9 cellular contexts compared by ENCODE assay signal in genomic region chr17:16491131-16491702, GRCh38. TPM values are rescaled to one million over a fixed set of nuclear protein-coding genes. Genes with fewer than 3 reads are reported as not detected.
DNase-seq lines count a peak whose midpoint lies in the region; ATAC-seq, FAIRE-seq and TF ChIP-seq lines count a peak whose summit lies in the region.
"Had no signal": no experiment of that assay in that cellular context is flagged by ENCODE, and none has a peak within 500 bp of the region (broad histone marks: within the 10 kb centered on the region; RNA-seq: fewer than 3 reads in every experiment).

No MANE protein-coding gene starts in this region.

- TF ChIP-seq POLR2A in HepG2 (IDR thresholded peaks at IDR 0.05; ENCODE audit: insufficient read depth in 1 of 2, low read depth in 2 of 2, low read length in 2 of 2): no peak

- TF ChIP-seq EP300 in HepG2 (IDR thresholded peaks at IDR 0.05; ENCODE audit: low read depth in 2 of 2, low read length in 2 of 2) (no peak), HepG2 (CRISPR knock-in tag; IDR thresholded peaks at IDR 0.05; ENCODE audit: borderline replicate concordance) (no peak)

- no peaks in the 10 kb centered on the region for H3K36me3 Mint-ChIP-seq in activated naive CD8-positive, alpha-beta T cell treated with anti-CD3 and anti-CD28 coated beads for 36 hours
- no peaks in the 10 kb centered on the region for H3K36me3 Mint-ChIP-seq in stimulated activated naive CD8-positive, alpha-beta T cell treated with anti-CD3 and anti-CD28 coated beads, Interleukin-15, Interleukin-2, amounts not matched to agents 100 ng/mL and 50 ng/mL, for 24 hours (ENCODE audit: low read depth)

- H3K27me3 Mint-ChIP-seq in activated naive CD8-positive, alpha-beta T cell treated with anti-CD3 and anti-CD28 coated beads for 36 hours: peaks cover 3% of the 10 kb centered on the region
- peaks cover 20% of the 10 kb centered on the region for H3K27me3 Mint-ChIP-seq in stimulated activated naive CD8-positive, alpha-beta T cell treated with anti-CD3 and anti-CD28 coated beads, Interleukin-15, Interleukin-2, amounts not matched to agents 100 ng/mL and 50 ng/mL, for 24 hours

- H3K27ac ChIP-seq in HL-60 (replicated peaks) (no peak overlapping the region), HepG2 (ENCODE audit: extremely low read length, insufficient read depth, low read length) (no peak overlapping the region)

- H3K27me3 ChIP-seq in HL-60 (ENCODE audit: insufficient read depth, poor library complexity, severe bottlenecking) (no peaks in the 10 kb centered on the region), HepG2 (ENCODE audit: control insufficient read depth in 1 of 2, insufficient read depth in 2 of 2, low read length in 2 of 2) (peaks cover 19 to 75% of the 10 kb centered on the region in 2 experiments; a peak in 3 of 5 replicates)

- WGBS in HepG2 (ENCODE audit: low lambda C conversion rate): 92% methylated on average over 2 of the region's 28 CpGs

- H3K4me1 ChIP-seq in HepG2 (ENCODE audit: insufficient read depth, low read length): peaks cover 24% of the 10 kb centered on the region

- in situ Hi-C loops in HepG2 (cut with HindIII; ENCODE audit: extremely low pct_ligation_motif_present, low pct_unique_long_range_greater_than_20kb): no loop called here

- CTCF ChIA-PET in AG04449 (lab: Yijun Ruan, JAX): interaction anchor here (1.3 to 1.6 kb wide), 3 partner anchors 13 to 38 kb away, joined by 3 to 14 read pairs (median 5); no protein-coding TSS in a partner anchor
- CTCF ChIA-PET in HepG2 (lab: Yijun Ruan, JAX; ENCODE audit: low intra/inter-chr PET ratio, low total read pairs): no interaction called here

- no TSS peak for BruUV-seq in HepG2 (replicated peaks; lab: Mats Ljungman, UMichigan)

- H3K79me2 ChIP-seq in HepG2 (ENCODE audit: insufficient read depth, low read length): no peaks in the 10 kb centered on the region

- H3K9me3 Mint-ChIP-seq in activated naive CD8-positive, alpha-beta T cell treated with anti-CD3 and anti-CD28 coated beads for 36 hours: no peaks in the 10 kb centered on the region
- no peaks in the 10 kb centered on the region for H3K9me3 Mint-ChIP-seq in stimulated activated naive CD8-positive, alpha-beta T cell treated with anti-CD3 and anti-CD28 coated beads, Interleukin-15, Interleukin-2, amounts not matched to agents 100 ng/mL and 50 ng/mL, for 24 hours

- H3K9me3 ChIP-seq in HepG2 (ENCODE audit: low read length): no peaks in the 10 kb centered on the region

- H4K20me1 ChIP-seq in HepG2 (ENCODE audit: insufficient read depth, low read length): no peaks in the 10 kb centered on the region

- no peak overlapping the region for H2AFZ ChIP-seq in HepG2 (ENCODE audit: low read length)

- FAIRE-seq in HepG2 (lab: Jason Lieb, UNC): no peak
- FAIRE-seq: colon had no signal

- H3K4me3 Mint-ChIP-seq in activated naive CD8-positive, alpha-beta T cell treated with anti-CD3 and anti-CD28 coated beads for 36 hours: peak overlapping the region; percentile 70
- H3K4me3 Mint-ChIP-seq in stimulated activated naive CD8-positive, alpha-beta T cell treated with anti-CD3 and anti-CD28 coated beads, Interleukin-15, Interleukin-2, amounts not matched to agents 100 ng/mL and 50 ng/mL, for 24 hours: peak overlapping the region; percentile 65

- H3K36me3 ChIP-seq in HepG2 (replicated peaks in 1 of 2; ENCODE audit: control insufficient read depth in 1 of 2, insufficient read depth in 2 of 2, low read length in 2 of 2): no peaks in the 10 kb centered on the region

- TF ChIP-seq CTCF in AG04449 (IDR thresholded peaks at IDR 0.05; ENCODE audit: insufficient read depth, low read length, missing control alignments) (no peak), HL-60 (IDR thresholded peaks at IDR 0.05; ENCODE audit: insufficient read depth, low read length) (no peak), HepG2 (CRISPR knock-in tag; IDR thresholded peaks at IDR 0.05) (no peak)

- H3K9ac ChIP-seq in HepG2 (ENCODE audit: insufficient read depth, low read depth, low read length): no peak overlapping the region

- TF ChIP-seq RAD21 in HepG2 (CRISPR knock-in tag; IDR thresholded peaks at IDR 0.05): no peak

- H3K4me2 ChIP-seq in HepG2 (ENCODE audit: low read depth, low read length): peak overlapping the region; percentile 42; the same call in 1 of the 2 replicates

- peak; percentile 14; the same call in 2 of the 3 replicates for ATAC-seq in HepG2
- no peak for ATAC-seq in GM21423 (IDR thresholded peaks at IDR 0.05; ENCODE audit: unreplicated experiment)
- no peak for ATAC-seq in HG03095 (IDR thresholded peaks at IDR 0.05; ENCODE audit: unreplicated experiment)

- H3K4me1 Mint-ChIP-seq in activated naive CD8-positive, alpha-beta T cell treated with anti-CD3 and anti-CD28 coated beads for 36 hours: peaks cover 12% of the 10 kb centered on the region
- peaks cover 14% of the 10 kb centered on the region for H3K4me1 Mint-ChIP-seq in stimulated activated naive CD8-positive, alpha-beta T cell treated with anti-CD3 and anti-CD28 coated beads, Interleukin-15, Interleukin-2, amounts not matched to agents 100 ng/mL and 50 ng/mL, for 24 hours (ENCODE audit: low read depth)

- H3K4me3 ChIP-seq in AG04449 (ENCODE audit: low read depth, low read length) (peak overlapping the region; percentile 49), HL-60 (replicated peaks; ENCODE audit: insufficient read depth, low read length) (peak overlapping the region; percentile 18; the same call in 1 of the 2 replicates), HepG2 (replicated peaks in 1 of 3; ENCODE audit: insufficient read depth in 1 of 3, low read depth in 2 of 3, low read length in 3 of 3) (peak overlapping the region in 2 of 3 experiments; percentile 44 to 67; a peak in 3 of 6 replicates)

- DNase-seq in AG04449 (ENCODE audit: low read depth, low spot score): no peak
- DNase-seq in HL-60 (ENCODE audit: low read depth in 1 of 2, low spot score in 1 of 2): no peak
- DNase-seq in activated naive CD8-positive, alpha-beta T cell treated with anti-CD3 and anti-CD28 coated beads for 36 hours: peak; percentile 40
- no peak for DNase-seq in HepG2 (ENCODE audit: low spot score)
- DNase-seq in HPDE6-E6E7 (ENCODE audit: extremely low spot score): no peak

- intact Hi-C loops in HepG2 (cut with micrococcal nuclease; ENCODE audit: unreplicated experiment): loop anchor here (5.0 kb wide), 1 partner anchor 34 kb away; no protein-coding TSS in a partner anchor

- peak overlapping the region; percentile 16 for H3K27ac Mint-ChIP-seq in activated naive CD8-positive, alpha-beta T cell treated with anti-CD3 and anti-CD28 coated beads for 36 hours
- no peak overlapping the region for H3K27ac Mint-ChIP-seq in stimulated activated naive CD8-positive, alpha-beta T cell treated with anti-CD3 and anti-CD28 coated beads, Interleukin-15, Interleukin-2, amounts not matched to agents 100 ng/mL and 50 ng/mL, for 24 hours

- POLR2A ChIA-PET in AG04449 (lab: Yijun Ruan, JAX) (no interaction called here), HepG2 (lab: Yijun Ruan, JAX) (no interaction called here)

TF ChIP-seq in HepG2, 621 proteins besides CTCF, POLR2A, EP300 and RAD21 (continues in another document):
- TF ChIP-seq, protein P1, sequence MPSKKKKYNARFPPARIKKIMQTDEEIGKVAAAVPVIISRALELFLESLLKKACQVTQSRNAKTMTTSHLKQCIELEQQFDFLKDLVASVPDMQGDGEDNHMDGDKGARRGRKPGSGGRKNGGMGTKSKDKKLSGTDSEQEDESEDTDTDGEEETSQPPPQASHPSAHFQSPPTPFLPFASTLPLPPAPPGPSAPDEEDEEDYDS (CRISPR knock-in tag; IDR thresholded peaks at IDR 0.05): no peak
- TF ChIP-seq ZNF337 (CRISPR knock-in tag; IDR thresholded peaks at IDR 0.05; ENCODE audit: borderline replicate concordance, low read depth) (no peak), MYNN (CRISPR knock-in tag; IDR thresholded peaks at IDR 0.05; ENCODE audit: low read depth) (no peak)

RNA-seq across cellular contexts. Expression of gene LRRC75A, which starts 0.8 kb away (rescaled TPM):
- 1 to 10 TPM; 1.5 to 1.7 TPM for total RNA-seq in activated naive CD8-positive, alpha-beta T cell treated with anti-CD3 and anti-CD28 coated beads for 36 hours
- 0.06 TPM in 1 of 2 replicates, not detected in the other for total RNA-seq in HepG2 (2016; rRNA removed; fragmentation: Illumina TruSeq; extraction: Trizol)
- total RNA-seq in HepG2 (2016; cell fraction: cytosol; rRNA removed; fragmentation: Illumina TruSeq; extraction: Trizol; ENCODE audit: low read depth): not detected in 2 replicates
- total RNA-seq in HepG2 (2016; cell fraction: insoluble cytoplasmic fraction; rRNA removed; fragmentation: Illumina TruSeq; extraction: Trizol): 0.10 TPM in 1 of 2 replicates, not detected in the other
- 0.15 and 0.21 TPM in 2 replicates for total RNA-seq in HepG2 (2016; cell fraction: membrane; rRNA removed; fragmentation: Illumina TruSeq; extraction: Trizol)
- not detected in 2 replicates for total RNA-seq in HepG2 (2016; cell fraction: nucleus; rRNA removed; fragmentation: Illumina TruSeq; extraction: Trizol)
- polyA plus RNA-seq in HepG2 (2011; rRNA removed): 0.03 and 0.18 TPM in 2 replicates
- 0.04 and 0.06 TPM in 2 replicates for polyA plus RNA-seq in HepG2 (2011; cell fraction: cytosol; rRNA removed)
- 0.10 and 0.12 TPM in 2 replicates for polyA plus RNA-seq in HepG2 (2011; cell fraction: nucleus; rRNA removed)
- polyA plus RNA-seq in HepG2 (2012): 0.64 and 0.87 TPM in 2 replicates
- not detected in 2 replicates for polyA plus RNA-seq in HepG2 (2016; cell fraction: cytosol; fragmentation: Illumina TruSeq; extraction: Trizol; ENCODE audit: low read depth)
- not detected in 2 replicates for polyA plus RNA-seq in HepG2 (2016; cell fraction: insoluble cytoplasmic fraction; fragmentation: Illumina TruSeq; extraction: Trizol; ENCODE audit: low read depth)
- polyA plus RNA-seq in HepG2 (2016; cell fraction: membrane; fragmentation: Illumina TruSeq; extraction: Trizol; ENCODE audit: low read depth): 0.08 TPM in 1 of 2 replicates, not detected in the other
- polyA plus RNA-seq in HepG2 (2016; cell fraction: nucleus; fragmentation: Illumina TruSeq; extraction: Trizol; ENCODE audit: insufficient read depth, low read depth): not detected in 2 replicates
- polyA minus RNA-seq in HepG2 (2011; rRNA and poly(A)+ RNA removed; ENCODE audit: low replicate concordance): 1.6 TPM in 1 of 2 replicates, not detected in the other
- polyA minus RNA-seq in HepG2 (2011; cell fraction: cytosol; rRNA and poly(A)+ RNA removed): not detected in 2 replicates
- polyA minus RNA-seq in HepG2 (2011; cell fraction: nucleus; rRNA and poly(A)+ RNA removed): 0.25 TPM in 1 of 2 replicates, not detected in the other
